1 cellular context compared by ENCODE assay signal in the genomic region with DNA sequence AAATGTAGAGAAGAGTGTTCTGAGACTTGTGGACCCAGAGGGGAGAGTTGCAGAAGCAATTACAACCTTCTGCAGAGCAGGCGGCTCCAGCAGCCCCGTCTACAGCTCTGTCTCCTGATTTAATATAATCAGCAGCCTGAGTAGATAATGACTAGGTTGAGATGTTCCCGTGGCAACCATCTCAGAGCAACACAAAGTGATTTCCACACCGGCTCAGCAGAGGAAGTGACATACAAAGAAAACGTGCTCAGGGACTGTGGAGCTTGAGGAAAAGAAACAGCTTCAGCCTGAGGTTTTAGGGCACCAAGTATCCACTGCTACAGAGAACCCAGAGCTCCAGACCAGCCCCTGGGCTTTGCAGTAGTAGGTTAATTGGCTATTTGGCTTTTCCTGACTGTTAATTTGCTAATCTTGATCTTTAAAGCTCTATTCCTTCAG.
TF ChIP-seq lines count a peak whose summit lies in the region.

No MANE protein-coding gene starts in this region.

TF ChIP-seq in K562, 482 proteins besides CTCF, POLR2A, EP300 and RAD21 (continued from another document and continues in another):
- TF ChIP-seq, protein P1, sequence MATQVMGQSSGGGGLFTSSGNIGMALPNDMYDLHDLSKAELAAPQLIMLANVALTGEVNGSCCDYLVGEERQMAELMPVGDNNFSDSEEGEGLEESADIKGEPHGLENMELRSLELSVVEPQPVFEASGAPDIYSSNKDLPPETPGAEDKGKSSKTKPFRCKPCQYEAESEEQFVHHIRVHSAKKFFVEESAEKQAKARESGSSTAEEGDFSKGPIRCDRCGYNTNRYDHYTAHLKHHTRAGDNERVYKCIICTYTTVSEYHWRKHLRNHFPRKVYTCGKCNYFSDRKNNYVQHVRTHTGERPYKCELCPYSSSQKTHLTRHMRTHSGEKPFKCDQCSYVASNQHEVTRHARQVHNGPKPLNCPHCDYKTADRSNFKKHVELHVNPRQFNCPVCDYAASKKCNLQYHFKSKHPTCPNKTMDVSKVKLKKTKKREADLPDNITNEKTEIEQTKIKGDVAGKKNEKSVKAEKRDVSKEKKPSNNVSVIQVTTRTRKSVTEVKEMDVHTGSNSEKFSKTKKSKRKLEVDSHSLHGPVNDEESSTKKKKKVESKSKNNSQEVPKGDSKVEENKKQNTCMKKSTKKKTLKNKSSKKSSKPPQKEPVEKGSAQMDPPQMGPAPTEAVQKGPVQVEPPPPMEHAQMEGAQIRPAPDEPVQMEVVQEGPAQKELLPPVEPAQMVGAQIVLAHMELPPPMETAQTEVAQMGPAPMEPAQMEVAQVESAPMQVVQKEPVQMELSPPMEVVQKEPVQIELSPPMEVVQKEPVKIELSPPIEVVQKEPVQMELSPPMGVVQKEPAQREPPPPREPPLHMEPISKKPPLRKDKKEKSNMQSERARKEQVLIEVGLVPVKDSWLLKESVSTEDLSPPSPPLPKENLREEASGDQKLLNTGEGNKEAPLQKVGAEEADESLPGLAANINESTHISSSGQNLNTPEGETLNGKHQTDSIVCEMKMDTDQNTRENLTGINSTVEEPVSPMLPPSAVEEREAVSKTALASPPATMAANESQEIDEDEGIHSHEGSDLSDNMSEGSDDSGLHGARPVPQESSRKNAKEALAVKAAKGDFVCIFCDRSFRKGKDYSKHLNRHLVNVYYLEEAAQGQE (CRISPR knock-in tag; IDR thresholded peaks at IDR 0.05; ENCODE audit: low read depth), result no peak
- TF ChIP-seq, protein P2, sequence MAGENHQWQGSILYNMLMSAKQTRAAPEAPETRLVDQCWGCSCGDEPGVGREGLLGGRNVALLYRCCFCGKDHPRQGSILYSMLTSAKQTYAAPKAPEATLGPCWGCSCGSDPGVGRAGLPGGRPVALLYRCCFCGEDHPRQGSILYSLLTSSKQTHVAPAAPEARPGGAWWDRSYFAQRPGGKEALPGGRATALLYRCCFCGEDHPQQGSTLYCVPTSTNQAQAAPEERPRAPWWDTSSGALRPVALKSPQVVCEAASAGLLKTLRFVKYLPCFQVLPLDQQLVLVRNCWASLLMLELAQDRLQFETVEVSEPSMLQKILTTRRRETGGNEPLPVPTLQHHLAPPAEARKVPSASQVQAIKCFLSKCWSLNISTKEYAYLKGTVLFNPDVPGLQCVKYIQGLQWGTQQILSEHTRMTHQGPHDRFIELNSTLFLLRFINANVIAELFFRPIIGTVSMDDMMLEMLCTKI (IDR thresholded peaks at IDR 0.05; ENCODE audit: partially characterized antibody), result no peak
- TF ChIP-seq FOXJ2 (tag; IDR thresholded peaks at IDR 0.05) (peak; percentile 94), RBFOX2 (IDR thresholded peaks at IDR 0.05; ENCODE audit: low read depth, low read length) (no peak), POLR3A (IDR thresholded peaks at IDR 0.05; ENCODE audit: borderline replicate concordance, extremely low read depth, insufficient read depth, insufficient read length) (no peak), DIDO1 (tag; IDR thresholded peaks at IDR 0.05; ENCODE audit: low read depth) (no peak), SRSF3 (IDR thresholded peaks at IDR 0.05; ENCODE audit: insufficient read depth, low read length) (no peak), BHLHE40 (IDR thresholded peaks at IDR 0.05; ENCODE audit: low read length) (peak; percentile 49; the same call in 1 of the 2 replicates), RFX1 (IDR thresholded peaks at IDR 0.05) (peak; percentile 75), PHF21A (IDR thresholded peaks at IDR 0.05; ENCODE audit: borderline replicate concordance, low read depth) (no peak), CEBPG (CRISPR knock-in tag; IDR thresholded peaks at IDR 0.05) (no peak), CEBPG (tag; conservative IDR thresholded peaks at IDR 0.05 in 1 of 2, IDR thresholded peaks at IDR 0.05 in 1 of 2) (peak in 1 of 2 experiments; percentile 33; a peak in 1 of 4 replicates), FOXA3 (CRISPR knock-in tag; conservative IDR thresholded peaks at IDR 0.05 in 1 of 2, IDR thresholded peaks at IDR 0.05 in 1 of 2) (no peak), ZZZ3 (IDR thresholded peaks at IDR 0.05) (no peak), ATF1 (CRISPR knock-in tag; IDR thresholded peaks at IDR 0.05) (no peak), ATF1 (tag; IDR thresholded peaks at IDR 0.05) (no peak), NCOR1 (IDR thresholded peaks at IDR 0.05) (no peak), SETDB1 (IDR thresholded peaks at IDR 0.05; ENCODE audit: low read length) (no peak), NCOA1 (IDR thresholded peaks at IDR 0.05; ENCODE audit: low read depth) (no peak), SRSF9 (IDR thresholded peaks at IDR 0.05; ENCODE audit: borderline replicate concordance, low read depth, low read length) (no peak), HDAC3 (IDR thresholded peaks at IDR 0.05; ENCODE audit: borderline replicate concordance, partially characterized antibody) (no peak), ZKSCAN3 (CRISPR knock-in tag; IDR thresholded peaks at IDR 0.05) (no peak), MYC (IDR thresholded peaks at IDR 0.05; ENCODE audit: low read depth, low read length) (no peak), MYC (CRISPR knock-in tag; IDR thresholded peaks at IDR 0.05; ENCODE audit: borderline replicate concordance, low read depth) (no peak), ZKSCAN8 (CRISPR knock-in tag; IDR thresholded peaks at IDR 0.05) (no peak), HMG20A (CRISPR knock-in tag; conservative IDR thresholded peaks at IDR 0.05) (no peak)
- TF ChIP-seq, protein P3, sequence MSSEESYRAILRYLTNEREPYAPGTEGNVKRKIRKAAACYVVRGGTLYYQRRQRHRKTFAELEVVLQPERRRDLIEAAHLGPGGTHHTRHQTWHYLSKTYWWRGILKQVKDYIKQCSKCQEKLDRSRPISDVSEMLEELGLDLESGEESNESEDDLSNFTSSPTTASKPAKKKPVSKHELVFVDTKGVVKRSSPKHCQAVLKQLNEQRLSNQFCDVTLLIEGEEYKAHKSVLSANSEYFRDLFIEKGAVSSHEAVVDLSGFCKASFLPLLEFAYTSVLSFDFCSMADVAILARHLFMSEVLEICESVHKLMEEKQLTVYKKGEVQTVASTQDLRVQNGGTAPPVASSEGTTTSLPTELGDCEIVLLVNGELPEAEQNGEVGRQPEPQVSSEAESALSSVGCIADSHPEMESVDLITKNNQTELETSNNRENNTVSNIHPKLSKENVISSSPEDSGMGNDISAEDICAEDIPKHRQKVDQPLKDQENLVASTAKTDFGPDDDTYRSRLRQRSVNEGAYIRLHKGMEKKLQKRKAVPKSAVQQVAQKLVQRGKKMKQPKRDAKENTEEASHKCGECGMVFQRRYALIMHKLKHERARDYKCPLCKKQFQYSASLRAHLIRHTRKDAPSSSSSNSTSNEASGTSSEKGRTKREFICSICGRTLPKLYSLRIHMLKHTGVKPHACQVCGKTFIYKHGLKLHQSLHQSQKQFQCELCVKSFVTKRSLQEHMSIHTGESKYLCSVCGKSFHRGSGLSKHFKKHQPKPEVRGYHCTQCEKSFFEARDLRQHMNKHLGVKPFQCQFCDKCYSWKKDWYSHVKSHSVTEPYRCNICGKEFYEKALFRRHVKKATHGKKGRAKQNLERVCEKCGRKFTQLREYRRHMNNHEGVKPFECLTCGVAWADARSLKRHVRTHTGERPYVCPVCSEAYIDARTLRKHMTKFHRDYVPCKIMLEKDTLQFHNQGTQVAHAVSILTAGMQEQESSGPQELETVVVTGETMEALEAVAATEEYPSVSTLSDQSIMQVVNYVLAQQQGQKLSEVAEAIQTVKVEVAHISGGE (CRISPR knock-in tag; IDR thresholded peaks at IDR 0.05), result no peak
- TF ChIP-seq, protein P4, sequence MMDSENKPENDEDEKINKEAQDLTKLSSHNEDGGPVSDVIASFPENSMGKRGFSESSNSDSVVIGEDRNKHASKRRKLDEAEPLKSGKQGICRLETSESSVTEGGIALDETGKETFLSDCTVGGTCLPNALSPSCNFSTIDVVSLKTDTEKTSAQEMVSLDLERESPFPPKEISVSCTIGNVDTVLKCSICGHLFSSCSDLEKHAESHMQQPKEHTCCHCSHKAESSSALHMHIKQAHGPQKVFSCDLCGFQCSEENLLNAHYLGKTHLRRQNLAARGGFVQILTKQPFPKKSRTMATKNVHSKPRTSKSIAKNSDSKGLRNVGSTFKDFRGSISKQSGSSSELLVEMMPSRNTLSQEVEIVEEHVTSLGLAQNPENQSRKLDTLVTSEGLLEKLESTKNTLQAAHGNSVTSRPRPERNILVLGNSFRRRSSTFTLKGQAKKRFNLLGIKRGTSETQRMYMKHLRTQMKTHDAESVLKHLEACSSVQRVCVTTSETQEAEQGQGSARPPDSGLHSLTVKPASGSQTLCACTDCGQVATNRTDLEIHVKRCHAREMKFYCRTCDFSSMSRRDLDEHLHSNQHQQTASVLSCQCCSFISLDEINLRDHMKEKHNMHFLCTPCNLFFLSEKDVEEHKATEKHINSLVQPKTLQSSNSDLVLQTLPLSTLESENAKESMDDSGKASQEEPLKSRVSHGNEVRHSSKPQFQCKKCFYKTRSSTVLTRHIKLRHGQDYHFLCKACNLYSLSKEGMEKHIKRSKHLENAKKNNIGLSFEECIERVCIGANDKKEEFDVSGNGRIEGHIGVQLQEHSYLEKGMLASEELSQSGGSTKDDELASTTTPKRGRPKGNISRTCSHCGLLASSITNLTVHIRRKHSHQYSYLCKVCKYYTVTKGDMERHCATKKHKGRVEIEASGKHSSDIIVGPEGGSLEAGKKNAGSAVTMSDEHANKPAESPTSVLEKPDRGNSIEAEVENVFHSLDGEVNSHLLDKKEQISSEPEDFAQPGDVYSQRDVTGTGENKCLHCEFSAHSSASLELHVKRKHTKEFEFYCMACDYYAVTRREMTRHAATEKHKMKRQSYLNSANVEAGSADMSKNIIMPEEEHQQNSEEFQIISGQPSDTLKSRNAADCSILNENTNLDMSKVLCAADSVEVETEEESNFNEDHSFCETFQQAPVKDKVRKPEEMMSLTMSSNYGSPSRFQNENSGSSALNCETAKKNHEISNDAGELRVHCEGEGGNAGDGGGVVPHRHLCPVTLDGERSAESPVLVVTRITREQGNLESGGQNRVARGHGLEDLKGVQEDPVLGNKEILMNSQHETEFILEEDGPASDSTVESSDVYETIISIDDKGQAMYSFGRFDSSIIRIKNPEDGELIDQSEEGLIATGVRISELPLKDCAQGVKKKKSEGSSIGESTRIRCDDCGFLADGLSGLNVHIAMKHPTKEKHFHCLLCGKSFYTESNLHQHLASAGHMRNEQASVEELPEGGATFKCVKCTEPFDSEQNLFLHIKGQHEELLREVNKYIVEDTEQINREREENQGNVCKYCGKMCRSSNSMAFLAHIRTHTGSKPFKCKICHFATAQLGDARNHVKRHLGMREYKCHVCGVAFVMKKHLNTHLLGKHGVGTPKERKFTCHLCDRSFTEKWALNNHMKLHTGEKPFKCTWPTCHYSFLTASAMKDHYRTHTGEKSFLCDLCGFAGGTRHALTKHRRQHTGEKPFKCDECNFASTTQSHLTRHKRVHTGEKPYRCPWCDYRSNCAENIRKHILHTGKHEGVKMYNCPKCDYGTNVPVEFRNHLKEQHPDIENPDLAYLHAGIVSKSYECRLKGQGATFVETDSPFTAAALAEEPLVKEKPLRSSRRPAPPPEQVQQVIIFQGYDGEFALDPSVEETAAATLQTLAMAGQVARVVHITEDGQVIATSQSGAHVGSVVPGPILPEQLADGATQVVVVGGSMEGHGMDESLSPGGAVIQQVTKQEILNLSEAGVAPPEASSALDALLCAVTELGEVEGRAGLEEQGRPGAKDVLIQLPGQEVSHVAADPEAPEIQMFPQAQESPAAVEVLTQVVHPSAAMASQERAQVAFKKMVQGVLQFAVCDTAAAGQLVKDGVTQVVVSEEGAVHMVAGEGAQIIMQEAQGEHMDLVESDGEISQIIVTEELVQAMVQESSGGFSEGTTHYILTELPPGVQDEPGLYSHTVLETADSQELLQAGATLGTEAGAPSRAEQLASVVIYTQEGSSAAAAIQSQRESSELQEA (IDR thresholded peaks at IDR 0.05; ENCODE audit: low read depth), result no peak
- TF ChIP-seq, protein P5, sequence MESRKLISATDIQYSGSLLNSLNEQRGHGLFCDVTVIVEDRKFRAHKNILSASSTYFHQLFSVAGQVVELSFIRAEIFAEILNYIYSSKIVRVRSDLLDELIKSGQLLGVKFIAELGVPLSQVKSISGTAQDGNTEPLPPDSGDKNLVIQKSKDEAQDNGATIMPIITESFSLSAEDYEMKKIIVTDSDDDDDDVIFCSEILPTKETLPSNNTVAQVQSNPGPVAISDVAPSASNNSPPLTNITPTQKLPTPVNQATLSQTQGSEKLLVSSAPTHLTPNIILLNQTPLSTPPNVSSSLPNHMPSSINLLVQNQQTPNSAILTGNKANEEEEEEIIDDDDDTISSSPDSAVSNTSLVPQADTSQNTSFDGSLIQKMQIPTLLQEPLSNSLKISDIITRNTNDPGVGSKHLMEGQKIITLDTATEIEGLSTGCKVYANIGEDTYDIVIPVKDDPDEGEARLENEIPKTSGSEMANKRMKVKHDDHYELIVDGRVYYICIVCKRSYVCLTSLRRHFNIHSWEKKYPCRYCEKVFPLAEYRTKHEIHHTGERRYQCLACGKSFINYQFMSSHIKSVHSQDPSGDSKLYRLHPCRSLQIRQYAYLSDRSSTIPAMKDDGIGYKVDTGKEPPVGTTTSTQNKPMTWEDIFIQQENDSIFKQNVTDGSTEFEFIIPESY (CRISPR knock-in tag; IDR thresholded peaks at IDR 0.05), result no peak
- TF ChIP-seq, protein P6, sequence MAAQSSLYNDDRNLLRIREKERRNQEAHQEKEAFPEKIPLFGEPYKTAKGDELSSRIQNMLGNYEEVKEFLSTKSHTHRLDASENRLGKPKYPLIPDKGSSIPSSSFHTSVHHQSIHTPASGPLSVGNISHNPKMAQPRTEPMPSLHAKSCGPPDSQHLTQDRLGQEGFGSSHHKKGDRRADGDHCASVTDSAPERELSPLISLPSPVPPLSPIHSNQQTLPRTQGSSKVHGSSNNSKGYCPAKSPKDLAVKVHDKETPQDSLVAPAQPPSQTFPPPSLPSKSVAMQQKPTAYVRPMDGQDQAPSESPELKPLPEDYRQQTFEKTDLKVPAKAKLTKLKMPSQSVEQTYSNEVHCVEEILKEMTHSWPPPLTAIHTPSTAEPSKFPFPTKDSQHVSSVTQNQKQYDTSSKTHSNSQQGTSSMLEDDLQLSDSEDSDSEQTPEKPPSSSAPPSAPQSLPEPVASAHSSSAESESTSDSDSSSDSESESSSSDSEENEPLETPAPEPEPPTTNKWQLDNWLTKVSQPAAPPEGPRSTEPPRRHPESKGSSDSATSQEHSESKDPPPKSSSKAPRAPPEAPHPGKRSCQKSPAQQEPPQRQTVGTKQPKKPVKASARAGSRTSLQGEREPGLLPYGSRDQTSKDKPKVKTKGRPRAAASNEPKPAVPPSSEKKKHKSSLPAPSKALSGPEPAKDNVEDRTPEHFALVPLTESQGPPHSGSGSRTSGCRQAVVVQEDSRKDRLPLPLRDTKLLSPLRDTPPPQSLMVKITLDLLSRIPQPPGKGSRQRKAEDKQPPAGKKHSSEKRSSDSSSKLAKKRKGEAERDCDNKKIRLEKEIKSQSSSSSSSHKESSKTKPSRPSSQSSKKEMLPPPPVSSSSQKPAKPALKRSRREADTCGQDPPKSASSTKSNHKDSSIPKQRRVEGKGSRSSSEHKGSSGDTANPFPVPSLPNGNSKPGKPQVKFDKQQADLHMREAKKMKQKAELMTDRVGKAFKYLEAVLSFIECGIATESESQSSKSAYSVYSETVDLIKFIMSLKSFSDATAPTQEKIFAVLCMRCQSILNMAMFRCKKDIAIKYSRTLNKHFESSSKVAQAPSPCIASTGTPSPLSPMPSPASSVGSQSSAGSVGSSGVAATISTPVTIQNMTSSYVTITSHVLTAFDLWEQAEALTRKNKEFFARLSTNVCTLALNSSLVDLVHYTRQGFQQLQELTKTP (IDR thresholded peaks at IDR 0.05; ENCODE audit: low read depth in 1 of 2, partially characterized antibody in 2 of 2), result no peak
